ENCODE assay signal across 9 cellular contexts in genomic region chr1:248824301-248824700, GRCh38. TPM values are rescaled to one million over a fixed set of nuclear protein-coding genes. Genes with fewer than 3 reads are reported as not detected.
A peak's percentile ranks its signal among the peaks of the same experiment; 100 is the strongest.
DNase-seq lines count a peak whose midpoint lies in the region; ATAC-seq and TF ChIP-seq lines count a peak whose summit lies in the region.
"Had no signal": no experiment of that assay in that cellular context is flagged by ENCODE, and none has a peak within 500 bp of the region (broad histone marks: within the 10 kb centered on the region; RNA-seq: fewer than 3 reads in every experiment).

No MANE protein-coding gene starts in this region.

- H3F3A ChIP-seq in GM23248 (ENCODE audit: insufficient read depth): peaks cover 64% of the 10 kb centered on the region

- no peak overlapping the region for H2AFZ ChIP-seq in GM23248

- no peaks in the 10 kb centered on the region for H3K9me2 ChIP-seq in GM23248 (ENCODE audit: insufficient read depth)

- ATAC-seq in Panc1 (no peak), HG03108 (IDR thresholded peaks at IDR 0.05; ENCODE audit: unreplicated experiment) (no peak)

- no peaks in the 10 kb centered on the region for H3K27me3 ChIP-seq in GM23248 (replicated peaks; ENCODE audit: insufficient read depth)
- H3K27me3 ChIP-seq in Panc1 (ENCODE audit: control insufficient read depth, insufficient read depth, low read length): no peaks in the 10 kb centered on the region
- H3K27me3 ChIP-seq in rectal smooth muscle tissue (ENCODE audit: control insufficient read depth, insufficient read depth, low read length): no peaks in the 10 kb centered on the region

- H3K4me3 ChIP-seq in GM23248: peak overlapping the region; percentile 80
- peak overlapping the region in 1 of 2 experiments; percentile 85; a peak in 1 of 4 replicates for H3K4me3 ChIP-seq in Panc1 (ENCODE audit: low read depth in 2 of 2, low read length in 2 of 2)
- peak overlapping the region; percentile 88 for H3K4me3 ChIP-seq in epithelial cell of proximal tubule (ENCODE audit: low read depth, low read length)
- peak overlapping the region; percentile 84 for H3K4me3 ChIP-seq in rectal smooth muscle tissue (ENCODE audit: low read length)

- peak overlapping the region; percentile 95 for H3K4me2 ChIP-seq in GM23248 (ENCODE audit: unreplicated experiment)

- in situ Hi-C loops in GM23248 (cut with MboI): no loop called here
- in situ Hi-C loops in Panc1 (cut with HindIII; ENCODE audit: low pct_unique_long_range_greater_than_20kb, low sequenced_read_pairs): no loop called here

- H4K20me1 ChIP-seq in GM23248 (ENCODE audit: insufficient read depth): no peaks in the 10 kb centered on the region

- BruUV-seq in Panc1 (replicated peaks; lab: Mats Ljungman, UMichigan): no TSS peak

- H3K4me1 ChIP-seq in GM23248 (ENCODE audit: insufficient read depth) (peaks cover 73% of the 10 kb centered on the region), Panc1 (ENCODE audit: control insufficient read depth, insufficient read depth, low read length) (peaks cover 15% of the 10 kb centered on the region), rectal smooth muscle tissue (ENCODE audit: control insufficient read depth, insufficient read depth, low read length) (peaks cover 25% of the 10 kb centered on the region)

- 100% methylated on average over 1 of the region's 1 CpG for WGBS in GM23248 (ENCODE audit: low coverage in 1 of 2, low lambda C conversion rate in 2 of 2, missing lambda C conversion rate in 2 of 2), 2 experiments

- H3K36me3 ChIP-seq in GM23248 (ENCODE audit: low read depth) (peaks cover 7% of the 10 kb centered on the region; the same call in 1 of the 2 replicates), Panc1 (ENCODE audit: control insufficient read depth, insufficient read depth, low read length) (no peaks in the 10 kb centered on the region), rectal smooth muscle tissue (ENCODE audit: control insufficient read depth, insufficient read depth, low read length) (peaks cover 6% of the 10 kb centered on the region)

- DNase-seq in GM23248 (no peak), Panc1 (ENCODE audit: low read depth, low spot score) (no peak), epithelial cell of proximal tubule (ENCODE audit: low read depth) (no peak), SHP77 treated with DMSO at 0.1 percent for 48 hours (lab: John Stamatoyannopoulos, UW) (no peak), NCI-H526 (lab: John Stamatoyannopoulos, UW) (no peak), dermis blood vessel endothelial cell (no peak)
- DNase-seq: NCI-H1092 treated with DMSO at 0.1 percent for 48 hours had no signal

- no peaks in the 10 kb centered on the region for H3K9me3 ChIP-seq in GM23248 (ENCODE audit: low read depth)
- no peaks in the 10 kb centered on the region for H3K9me3 ChIP-seq in Panc1 (ENCODE audit: control insufficient read depth, insufficient read depth, low read depth, low read length)

- intact Hi-C loops in Panc1 (cut with micrococcal nuclease; ENCODE audit: unreplicated experiment): no loop called here

- POLR2A ChIA-PET in Panc1 (lab: Charles Lee): no interaction called here

- H3K79me2 ChIP-seq in GM23248 (ENCODE audit: insufficient read depth): peaks cover 55% of the 10 kb centered on the region

- CTCF ChIA-PET in Panc1 (lab: Charles Lee): no interaction called here

- peak overlapping the region; percentile 96 for H3K27ac ChIP-seq in GM23248
- H3K27ac ChIP-seq in Panc1 (ENCODE audit: low read length): peak overlapping the region; percentile 23; the same call in 1 of the 2 replicates
- H3K27ac ChIP-seq in rectal smooth muscle tissue (ENCODE audit: low read depth, low read length): no peak overlapping the region

- peak overlapping the region; percentile 95 for H3K9ac ChIP-seq in GM23248
- H3K9ac ChIP-seq in rectal smooth muscle tissue (ENCODE audit: low read length): no peak overlapping the region

- TF ChIP-seq CTCF in Panc1 (IDR thresholded peaks at IDR 0.05) (no peak), epithelial cell of proximal tubule (conservative IDR thresholded peaks at IDR 0.05; ENCODE audit: low read depth, low read length) (no peak)

RNA-seq across cellular contexts. Expression of gene SH3BP5L, which starts 1.4 kb away (rescaled TPM):
- total RNA-seq in GM23248 (2014; rRNA removed; shearing (Covaris generic)): 46.4 and 64.4 TPM in 2 replicates
- polyA plus RNA-seq in GM23248 (2016; fragmentation: Nextera tagmentation; extraction: Ambion mirVana): 5.3 and 5.9 TPM in 2 replicates
- 23.9 TPM for total RNA-seq in Panc1 (2021; ENCODE audit: unreplicated experiment)
- polyA plus RNA-seq in Panc1 (2012; ENCODE audit: insufficient read length): 28.4 TPM
- 23.5 and 25.6 TPM in 2 replicates for total RNA-seq in epithelial cell of proximal tubule
- 32.7 and 36.7 TPM in 2 replicates for total RNA-seq in dermis blood vessel endothelial cell

RNA-seq across cellular contexts. Expression of gene ZNF672, which starts 13.7 kb away (rescaled TPM):
- total RNA-seq in GM23248 (2014; rRNA removed; shearing (Covaris generic)): 13.5 and 13.8 TPM in 2 replicates
- polyA plus RNA-seq in GM23248 (2016; fragmentation: Nextera tagmentation; extraction: Ambion mirVana): 10.5 and 11.6 TPM in 2 replicates
- total RNA-seq in Panc1 (2021; ENCODE audit: unreplicated experiment): 36.2 TPM
- polyA plus RNA-seq in Panc1 (2012; ENCODE audit: insufficient read length): 33.1 TPM
- total RNA-seq in epithelial cell of proximal tubule: 26.1 and 32.6 TPM in 2 replicates
- 28.1 and 32.2 TPM in 2 replicates for total RNA-seq in dermis blood vessel endothelial cell

RNA-seq across cellular contexts. Expression of gene ZNF692, which starts 34.6 kb away (rescaled TPM):
- total RNA-seq in GM23248 (2014; rRNA removed; shearing (Covaris generic)): 17.0 and 21.5 TPM in 2 replicates
- polyA plus RNA-seq in GM23248 (2016; fragmentation: Nextera tagmentation; extraction: Ambion mirVana): 16.2 and 16.7 TPM in 2 replicates
- 62.3 TPM for total RNA-seq in Panc1 (2021; ENCODE audit: unreplicated experiment)
- polyA plus RNA-seq in Panc1 (2012; ENCODE audit: insufficient read length): 64.1 TPM
- 24.0 and 35.7 TPM in 2 replicates for total RNA-seq in epithelial cell of proximal tubule
- 7.7 and 16.5 TPM in 2 replicates for total RNA-seq in dermis blood vessel endothelial cell
